Comparison of ENCODE assay signal across 17 cellular contexts in the genomic region with DNA sequence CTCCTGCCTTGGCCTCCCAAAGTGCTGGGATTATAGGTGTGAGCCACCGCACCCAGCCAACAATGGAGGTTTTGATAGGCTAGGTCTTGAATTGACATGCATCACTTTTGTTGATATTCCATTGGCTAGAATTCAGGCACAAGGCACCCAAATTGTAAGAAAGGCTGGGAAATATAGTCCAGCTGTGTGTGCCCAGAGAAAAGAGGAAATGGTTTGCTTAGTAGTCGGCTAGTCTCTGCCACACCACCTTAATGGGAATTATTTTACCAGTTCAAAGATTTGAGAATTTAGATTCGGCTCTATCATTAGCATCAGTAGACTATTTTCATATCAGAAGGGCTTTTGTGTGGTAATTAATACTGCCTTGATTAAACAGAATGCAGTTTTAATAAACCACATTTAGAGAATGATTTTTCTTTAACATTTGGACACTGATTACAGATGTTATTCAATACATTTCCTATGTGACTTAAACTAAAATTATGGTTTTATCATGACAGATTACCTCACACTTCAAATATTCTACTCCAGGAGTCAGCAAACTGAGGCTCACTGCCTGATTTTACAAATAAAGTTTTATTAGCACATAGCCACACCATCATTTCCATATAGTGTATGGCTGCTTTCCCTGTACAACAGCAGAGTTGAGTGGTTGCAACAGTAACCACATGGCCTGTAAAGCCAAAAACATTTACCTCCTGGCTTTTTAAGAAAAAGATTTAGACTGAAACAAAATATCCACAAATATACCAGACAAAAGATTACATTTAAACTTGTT. TPM values are rescaled to one million over a fixed set of nuclear protein-coding genes. Genes with fewer than 3 reads are reported as not detected.
"Had no signal": no experiment of that assay in that cellular context is flagged by ENCODE, and none has a peak within 500 bp of the region (broad histone marks: within the 10 kb centered on the region; RNA-seq: fewer than 3 reads in every experiment).

No MANE protein-coding gene starts in this region.

- H3K4me3 ChIP-seq: lower lobe of right lung, prostate gland, right atrium auricular region, sigmoid colon, stomach, thyroid gland, vagina had no signal

- H3K9me3 ChIP-seq: lower lobe of right lung, prostate gland, right atrium auricular region, sigmoid colon, stomach, thyroid gland, vagina had no signal

- DNase-seq: effector memory CD8-positive, alpha-beta T cell; head of caudate nucleus; left ventricle myocardium superior; lower lobe of right lung; naive thymus-derived CD8-positive, alpha-beta T cell; nephron progenitor cell; nucleus accumbens; sigmoid colon; stimulated activated CD4-positive, alpha-beta T cell treated with anti-CD3 and anti-CD28 coated beads, Interleukin-2, amount 100 ng/mL, for 24 hours; stimulated activated CD4-positive, alpha-beta T cell treated with anti-CD3 and anti-CD28 coated beads, Interleukin-4, amount 100 ng/mL, for 24 hours; stimulated activated naive CD4-positive, alpha-beta T cell treated with Interleukin-2 at 50 U/mL for 16 hours; stomach; thyroid gland; trophoblast cell had no signal

- H3K27ac ChIP-seq: lower lobe of right lung, prostate gland, right atrium auricular region, sigmoid colon, stomach, thyroid gland, vagina had no signal

- H3K36me3 ChIP-seq: lower lobe of right lung, prostate gland, right atrium auricular region, sigmoid colon, stomach, thyroid gland, vagina had no signal

- H3K27me3 ChIP-seq: right atrium auricular region, sigmoid colon, stomach, thyroid gland, vagina had no signal

RNA-seq across cellular contexts. Expression of a gene that starts 37.5 kb away (rescaled TPM):
- polyA plus RNA-seq: naive thymus-derived CD8-positive, alpha-beta T cell had no signal
